1 cellular context compared by ENCODE assay signal in genomic region chr9:105912868-105913516, GRCh38.
TF ChIP-seq lines count a peak whose summit lies in the region.

No MANE protein-coding gene starts in this region.

TF ChIP-seq in GM23338, 12 proteins besides CTCF, POLR2A, EP300 and RAD21 (continued from another document):
- TF ChIP-seq, protein P1, sequence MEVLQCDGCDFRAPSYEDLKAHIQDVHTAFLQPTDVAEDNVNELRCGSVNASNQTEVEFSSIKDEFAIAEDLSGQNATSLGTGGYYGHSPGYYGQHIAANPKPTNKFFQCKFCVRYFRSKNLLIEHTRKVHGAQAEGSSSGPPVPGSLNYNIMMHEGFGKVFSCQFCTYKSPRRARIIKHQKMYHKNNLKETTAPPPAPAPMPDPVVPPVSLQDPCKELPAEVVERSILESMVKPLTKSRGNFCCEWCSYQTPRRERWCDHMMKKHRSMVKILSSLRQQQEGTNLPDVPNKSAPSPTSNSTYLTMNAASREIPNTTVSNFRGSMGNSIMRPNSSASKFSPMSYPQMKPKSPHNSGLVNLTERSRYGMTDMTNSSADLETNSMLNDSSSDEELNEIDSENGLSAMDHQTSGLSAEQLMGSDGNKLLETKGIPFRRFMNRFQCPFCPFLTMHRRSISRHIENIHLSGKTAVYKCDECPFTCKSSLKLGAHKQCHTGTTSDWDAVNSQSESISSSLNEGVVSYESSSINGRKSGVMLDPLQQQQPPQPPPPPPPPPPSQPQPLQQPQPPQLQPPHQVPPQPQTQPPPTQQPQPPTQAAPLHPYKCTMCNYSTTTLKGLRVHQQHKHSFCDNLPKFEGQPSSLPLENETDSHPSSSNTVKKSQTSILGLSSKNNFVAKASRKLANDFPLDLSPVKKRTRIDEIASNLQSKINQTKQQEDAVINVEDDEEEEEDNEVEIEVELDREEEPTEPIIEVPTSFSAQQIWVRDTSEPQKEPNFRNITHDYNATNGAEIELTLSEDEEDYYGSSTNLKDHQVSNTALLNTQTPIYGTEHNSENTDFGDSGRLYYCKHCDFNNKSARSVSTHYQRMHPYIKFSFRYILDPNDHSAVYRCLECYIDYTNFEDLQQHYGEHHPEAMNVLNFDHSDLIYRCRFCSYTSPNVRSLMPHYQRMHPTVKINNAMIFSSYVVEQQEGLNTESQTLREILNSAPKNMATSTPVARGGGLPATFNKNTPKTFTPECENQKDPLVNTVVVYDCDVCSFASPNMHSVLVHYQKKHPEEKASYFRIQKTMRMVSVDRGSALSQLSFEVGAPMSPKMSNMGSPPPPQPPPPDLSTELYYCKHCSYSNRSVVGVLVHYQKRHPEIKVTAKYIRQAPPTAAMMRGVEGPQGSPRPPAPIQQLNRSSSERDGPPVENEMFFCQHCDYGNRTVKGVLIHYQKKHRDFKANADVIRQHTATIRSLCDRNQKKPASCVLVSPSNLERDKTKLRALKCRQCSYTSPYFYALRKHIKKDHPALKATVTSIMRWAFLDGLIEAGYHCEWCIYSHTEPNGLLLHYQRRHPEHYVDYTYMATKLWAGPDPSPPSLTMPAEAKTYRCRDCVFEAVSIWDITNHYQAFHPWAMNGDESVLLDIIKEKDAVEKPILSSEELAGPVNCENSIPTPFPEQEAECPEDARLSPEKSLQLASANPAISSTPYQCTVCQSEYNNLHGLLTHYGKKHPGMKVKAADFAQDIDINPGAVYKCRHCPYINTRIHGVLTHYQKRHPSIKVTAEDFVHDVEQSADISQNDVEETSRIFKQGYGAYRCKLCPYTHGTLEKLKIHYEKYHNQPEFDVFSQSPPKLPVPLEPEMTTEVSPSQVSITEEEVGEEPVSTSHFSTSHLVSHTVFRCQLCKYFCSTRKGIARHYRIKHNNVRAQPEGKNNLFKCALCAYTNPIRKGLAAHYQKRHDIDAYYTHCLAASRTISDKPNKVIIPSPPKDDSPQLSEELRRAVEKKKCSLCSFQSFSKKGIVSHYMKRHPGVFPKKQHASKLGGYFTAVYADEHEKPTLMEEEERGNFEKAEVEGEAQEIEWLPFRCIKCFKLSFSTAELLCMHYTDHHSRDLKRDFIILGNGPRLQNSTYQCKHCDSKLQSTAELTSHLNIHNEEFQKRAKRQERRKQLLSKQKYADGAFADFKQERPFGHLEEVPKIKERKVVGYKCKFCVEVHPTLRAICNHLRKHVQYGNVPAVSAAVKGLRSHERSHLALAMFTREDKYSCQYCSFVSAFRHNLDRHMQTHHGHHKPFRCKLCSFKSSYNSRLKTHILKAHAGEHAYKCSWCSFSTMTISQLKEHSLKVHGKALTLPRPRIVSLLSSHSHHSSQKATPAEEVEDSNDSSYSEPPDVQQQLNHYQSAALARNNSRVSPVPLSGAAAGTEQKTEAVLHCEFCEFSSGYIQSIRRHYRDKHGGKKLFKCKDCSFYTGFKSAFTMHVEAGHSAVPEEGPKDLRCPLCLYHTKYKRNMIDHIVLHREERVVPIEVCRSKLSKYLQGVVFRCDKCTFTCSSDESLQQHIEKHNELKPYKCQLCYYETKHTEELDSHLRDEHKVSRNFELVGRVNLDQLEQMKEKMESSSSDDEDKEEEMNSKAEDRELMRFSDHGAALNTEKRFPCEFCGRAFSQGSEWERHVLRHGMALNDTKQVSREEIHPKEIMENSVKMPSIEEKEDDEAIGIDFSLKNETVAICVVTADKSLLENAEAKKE (CRISPR knock-in tag; IDR thresholded peaks at IDR 0.05), result no peak
- TF ChIP-seq ZNF114 (CRISPR knock-in tag; IDR thresholded peaks at IDR 0.05) (no peak), CREB1 (CRISPR knock-in tag; IDR thresholded peaks at IDR 0.05; ENCODE audit: low read depth) (no peak), STAT1 (IDR thresholded peaks at IDR 0.05; ENCODE audit: unreplicated experiment) (no peak), EZH2phosphoT487 (IDR thresholded peaks at IDR 0.05; ENCODE audit: unreplicated experiment) (no peak)
- TF ChIP-seq, protein P2, sequence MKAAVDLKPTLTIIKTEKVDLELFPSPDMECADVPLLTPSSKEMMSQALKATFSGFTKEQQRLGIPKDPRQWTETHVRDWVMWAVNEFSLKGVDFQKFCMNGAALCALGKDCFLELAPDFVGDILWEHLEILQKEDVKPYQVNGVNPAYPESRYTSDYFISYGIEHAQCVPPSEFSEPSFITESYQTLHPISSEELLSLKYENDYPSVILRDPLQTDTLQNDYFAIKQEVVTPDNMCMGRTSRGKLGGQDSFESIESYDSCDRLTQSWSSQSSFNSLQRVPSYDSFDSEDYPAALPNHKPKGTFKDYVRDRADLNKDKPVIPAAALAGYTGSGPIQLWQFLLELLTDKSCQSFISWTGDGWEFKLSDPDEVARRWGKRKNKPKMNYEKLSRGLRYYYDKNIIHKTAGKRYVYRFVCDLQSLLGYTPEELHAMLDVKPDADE (IDR thresholded peaks at IDR 0.05), result no peak
TF ChIP-seq in GM23338: peak in this region for 0.
